In genomic region chr1:172637522-172637921, GRCh38 we compare ENCODE assay signal across 10 cellular contexts. TPM values are rescaled to one million over a fixed set of nuclear protein-coding genes. Genes with fewer than 3 reads are reported as not detected.
DNase-seq lines count a peak whose midpoint lies in the region; ATAC-seq and TF ChIP-seq lines count a peak whose summit lies in the region.
"Had no signal": no experiment of that assay in that cellular context is flagged by ENCODE, and none has a peak within 500 bp of the region (broad histone marks: within the 10 kb centered on the region; RNA-seq: fewer than 3 reads in every experiment).

No MANE protein-coding gene starts in this region.

- no peak for TF ChIP-seq CTCF in IMR-90 (conservative IDR thresholded peaks at IDR 0.05; ENCODE audit: low read depth, low read length)
- no peak for TF ChIP-seq CTCF in stomach (IDR thresholded peaks at IDR 0.05)

- H3K27me3 ChIP-seq in IMR-90 (ENCODE audit: control insufficient read depth, insufficient read depth, low read length) (no peaks in the 10 kb centered on the region), stomach (no peaks in the 10 kb centered on the region)

- H3K4me3 ChIP-seq in IMR-90 (ENCODE audit: insufficient read depth, low read depth, low read length) (no peak overlapping the region), stomach (no peak overlapping the region)

- peak overlapping the region; percentile 97 for H2BK20ac ChIP-seq in IMR-90 (ENCODE audit: low read depth, low read length)

- peaks cover 13% of the 10 kb centered on the region for H3K36me3 Mint-ChIP-seq in activated naive CD8-positive, alpha-beta T cell treated with anti-CD3 and anti-CD28 coated beads for 36 hours

- H3K9ac ChIP-seq in IMR-90 (ENCODE audit: low read depth, low read length), result no peak overlapping the region

- dilution Hi-C loops in IMR-90 (cut with HindIII; ENCODE audit: low sequenced_read_pairs, unreplicated experiment), result no loop called here

- H3K4me1 Mint-ChIP-seq in activated naive CD8-positive, alpha-beta T cell treated with anti-CD3 and anti-CD28 coated beads for 36 hours, result peaks cover 58% of the 10 kb centered on the region

- peak overlapping the region; percentile 98 for H2AK5ac ChIP-seq in IMR-90 (ENCODE audit: low read depth, low read length)

- TF ChIP-seq EP300 in stomach (IDR thresholded peaks at IDR 0.05), result no peak

- H3K4ac ChIP-seq in IMR-90 (ENCODE audit: low read depth, low read length), result peak overlapping the region; percentile 95

- in situ Hi-C loops in IMR-90 (cut with MboI; ENCODE audit: low sequenced_read_pairs), result no loop called here

- H3K27me3 Mint-ChIP-seq in activated naive CD8-positive, alpha-beta T cell treated with anti-CD3 and anti-CD28 coated beads for 36 hours, result no peaks in the 10 kb centered on the region

- H3K23ac ChIP-seq in IMR-90 (ENCODE audit: low read depth, low read length), result peak overlapping the region; percentile 59; the same call in 1 of the 2 replicates

- H3K56ac ChIP-seq in IMR-90 (ENCODE audit: extremely low read depth, insufficient read depth, low read length), result peak overlapping the region; percentile 46; the same call in 1 of the 2 replicates

- H3K27ac ChIP-seq in IMR-90 (ENCODE audit: insufficient read depth, low read length) (peak overlapping the region; percentile 12; the same call in 1 of the 2 replicates), stomach (no peak overlapping the region)

- peak overlapping the region; percentile 98 for H3K14ac ChIP-seq in IMR-90 (replicated peaks; ENCODE audit: low read depth, low read length)

- H2BK15ac ChIP-seq in IMR-90 (ENCODE audit: low read depth, low read length), result peak overlapping the region; percentile 94

- POLR2A ChIA-PET in IMR-90 (lab: Charles Lee; ENCODE audit: unreplicated experiment), result no interaction called here

- H4K5ac ChIP-seq in IMR-90 (ENCODE audit: low read depth, low read length), result peak overlapping the region; percentile 33; the same call in 1 of the 2 replicates

- TF ChIP-seq RAD21 in IMR-90 (IDR thresholded peaks at IDR 0.05; ENCODE audit: low read length), result no peak

- H3K9me1 ChIP-seq in IMR-90 (ENCODE audit: insufficient read depth, low read length), result peaks cover 19% of the 10 kb centered on the region

- peaks cover 16% of the 10 kb centered on the region; the same call in 1 of the 2 replicates for H3K4me1 ChIP-seq in IMR-90 (ENCODE audit: control insufficient read depth, insufficient read depth, low read length)
- H3K4me1 ChIP-seq in stomach, result no peaks in the 10 kb centered on the region

- H2BK120ac ChIP-seq in IMR-90 (ENCODE audit: low read depth, low read length), result peak overlapping the region; percentile 98

- TF ChIP-seq POLR2A in IMR-90 (IDR thresholded peaks at IDR 0.05; ENCODE audit: low read depth, low read length) (no peak), stomach (IDR thresholded peaks at IDR 0.05) (no peak)

- H3K79me1 ChIP-seq in IMR-90 (ENCODE audit: low read depth in 1 of 2, low read length in 2 of 2), result 0 out of 4 replicates have a peak, but pooled peaks cover 0 to 7% of the 10 kb centered on the region in 2 experiments

- no peak overlapping the region for H3K4me2 ChIP-seq in IMR-90 (ENCODE audit: low read depth, low read length)

- H3K36me3 ChIP-seq in IMR-90 (ENCODE audit: control insufficient read depth, insufficient read depth, low read length) (no peaks in the 10 kb centered on the region), stomach (no peaks in the 10 kb centered on the region)

- peak overlapping the region; percentile 100 for H2BK5ac ChIP-seq in IMR-90 (ENCODE audit: low read depth, low read length, poor library complexity, severe bottlenecking)

- intact Hi-C loops in IMR-90 (cut with micrococcal nuclease) (loop anchor here (5.0 kb wide), 1 partner anchor 80 kb away; no protein-coding TSS in a partner anchor), stomach (cut with DNase I; ENCODE audit: low total_unique reads) (no loop called here)

- peak overlapping the region; percentile 94 for H4K91ac ChIP-seq in IMR-90 (ENCODE audit: insufficient read depth, low read depth, low read length)

- peak overlapping the region; percentile 81 to 94 for H4K8ac ChIP-seq in IMR-90 (ENCODE audit: low read depth in 2 of 2, low read length in 2 of 2)

- DNase-seq in AG08396 (ENCODE audit: low spot score) (peak; percentile 43), IMR-90 (peak; percentile 94), kidney glomerular epithelial cell (lab: John Stamatoyannopoulos, UW) (peak; percentile 82), NCI-H1694 (lab: John Stamatoyannopoulos, UW) (no peak), stomach (no peak), epidermal melanocyte (ENCODE audit: insufficient read length, low spot score) (no peak)
- no peak for DNase-seq in activated naive CD8-positive, alpha-beta T cell treated with anti-CD3 and anti-CD28 coated beads for 36 hours
- DNase-seq: posterior cingulate gyrus had no signal

- H3K18ac ChIP-seq in IMR-90 (ENCODE audit: low read depth, low read length), result peak overlapping the region; percentile 51; the same call in 1 of the 2 replicates

- no peaks in the 10 kb centered on the region for H4K20me1 ChIP-seq in IMR-90 (ENCODE audit: insufficient read depth, low read length)

- peak overlapping the region; percentile 60 for H2AFZ ChIP-seq in IMR-90 (replicated peaks; ENCODE audit: low read length, poor library complexity)

- H3K4me3 Mint-ChIP-seq in activated naive CD8-positive, alpha-beta T cell treated with anti-CD3 and anti-CD28 coated beads for 36 hours, result no peak overlapping the region

- CTCF ChIA-PET in IMR-90 (lab: Yijun Ruan, JAX), result interaction anchor here (0.6 kb wide), 1 partner anchor 15 kb away, joined by 3 read pairs; no protein-coding TSS in a partner anchor

- H3K9me3 ChIP-seq in IMR-90 (ENCODE audit: control insufficient read depth, insufficient read depth, low read length) (peaks cover 9% of the 10 kb centered on the region; the same call in 1 of the 2 replicates), stomach (no peaks in the 10 kb centered on the region)

- no peak overlapping the region for H2AK9ac ChIP-seq in IMR-90 (replicated peaks; ENCODE audit: low read depth, low read length, poor library complexity)

- no CpG with 5 or more reads among the region's 2 CpGs for WGBS in IMR-90 (ENCODE audit: extremely low coverage in 2 of 2, insufficient read length in 1 of 2), 2 experiments
- WGBS in stomach, 5 donors, result 91 to 100% (median 97%) methylated on average over 2 of the region's 2 CpGs

- peaks cover 16% of the 10 kb centered on the region for H3K9me3 Mint-ChIP-seq in activated naive CD8-positive, alpha-beta T cell treated with anti-CD3 and anti-CD28 coated beads for 36 hours

- peak overlapping the region; percentile 99 for H3K27ac Mint-ChIP-seq in activated naive CD8-positive, alpha-beta T cell treated with anti-CD3 and anti-CD28 coated beads for 36 hours

- ATAC-seq in IMR-90 (ENCODE audit: low read depth) (peak; percentile 59), GM18858 (IDR thresholded peaks at IDR 0.05; ENCODE audit: unreplicated experiment) (no peak)

- no TSS peak for BruUV-seq in IMR-90 (replicated peaks; lab: Mats Ljungman, UMichigan)

TF ChIP-seq in IMR-90, 13 proteins besides CTCF, POLR2A, EP300 and RAD21:
- TF ChIP-seq RCOR1 (IDR thresholded peaks at IDR 0.05; ENCODE audit: insufficient replicate concordance, low read length) (no peak), CHD1 (IDR thresholded peaks at IDR 0.05; ENCODE audit: low read depth, low read length) (no peak), FOS (IDR thresholded peaks at IDR 0.05; ENCODE audit: low read depth, low read length) (peak; percentile 82), BHLHE40 (IDR thresholded peaks at IDR 0.05; ENCODE audit: low read depth, low read length) (no peak)

RNA-seq across cellular contexts. Expression of gene FASLG, which starts 21.4 kb away (rescaled TPM):
- total RNA-seq in IMR-90 (2012; rRNA removed) (0.18 and 0.28 TPM in 2 replicates), stomach (not detected)
- polyA plus RNA-seq in IMR-90 (2012; rRNA removed) (0.10 and 0.14 TPM in 2 replicates), stomach (under 1 TPM in 2 of 3 donors, not detected in 1; 0.05 to 0.12 TPM)
- 0.06 and 0.07 TPM in 2 replicates for polyA plus RNA-seq in IMR-90 (2012; cell fraction: cytosol; rRNA removed)
- 0.05 and 0.09 TPM in 2 replicates for polyA plus RNA-seq in IMR-90 (2012; cell fraction: nucleus; rRNA removed; ENCODE audit: low replicate concordance)
- 10 to 100 TPM; 11.8 to 12.5 TPM for total RNA-seq in activated naive CD8-positive, alpha-beta T cell treated with anti-CD3 and anti-CD28 coated beads for 36 hours
- total RNA-seq: G401 had no signal

Comparison
In these comparisons a context has a peak if more than half of its experiments do, and no peak if none do; other contexts are left out.
1. DNase-seq: peak in AG08396 (single experiment), IMR-90 (single experiment) and kidney glomerular epithelial cell (single experiment); none in activated naive CD8-positive, alpha-beta T cell treated with anti-CD3 and anti-CD28 coated beads for 36 hours (single experiment), NCI-H1694 (single experiment), stomach (single experiment) and epidermal melanocyte (single experiment).
2. RNA of gene FASLG, which starts 21.4 kb away (total RNA-seq): 11.8 to 12.5 TPM in activated naive CD8-positive, alpha-beta T cell treated with anti-CD3 and anti-CD28 coated beads for 36 hours; 0.18 to 0.28 TPM in IMR-90 and not detected in stomach; every median in the first group is over 10 times any median in the second.